Comparison of ENCODE assay signal across 16 cellular contexts in genomic region chr4:89737888-89738287, GRCh38.
DNase-seq lines count a peak whose midpoint lies in the region; ATAC-seq and TF ChIP-seq lines count a peak whose summit lies in the region.
"Had no signal": no experiment of that assay in that cellular context is flagged by ENCODE, and none has a peak within 500 bp of the region (broad histone marks: within the 10 kb centered on the region; RNA-seq: fewer than 3 reads in every experiment).

No MANE protein-coding gene starts in this region.

- CTCF ChIA-PET in mammary epithelial cell (lab: Charles Lee; ENCODE audit: low non-redundant PET) = interaction anchor here (0.7 kb wide), 1 partner anchor 670 kb away, joined by 7 read pairs; no protein-coding TSS in a partner anchor

- no peaks in the 10 kb centered on the region for H3K9me3 ChIP-seq in mammary epithelial cell (replicated peaks; ENCODE audit: insufficient read depth, low read length)

- H3K79me2 ChIP-seq in mammary epithelial cell (ENCODE audit: insufficient read depth, low read length) = no peaks in the 10 kb centered on the region

- peaks cover 28% of the 10 kb centered on the region for H3K36me3 Mint-ChIP-seq in nephron (ENCODE audit: low read depth)

- no peak overlapping the region for H2AFZ ChIP-seq in mammary epithelial cell (ENCODE audit: low read depth, low read length)

- H3K27ac ChIP-seq in mammary epithelial cell (ENCODE audit: insufficient read depth, low read depth, low read length) = no peak overlapping the region
- H3K27ac ChIP-seq: upper lobe of right lung, WERI-Rb-1 had no signal

- no peaks in the 10 kb centered on the region for H4K20me1 ChIP-seq in mammary epithelial cell (ENCODE audit: insufficient read depth, low read length)

- H3K9me3 Mint-ChIP-seq in nephron = peaks cover 8% of the 10 kb centered on the region

- H3K4me3 Mint-ChIP-seq in nephron = peak overlapping the region in 1 of 3 experiments; percentile 41
- H3K4me3 Mint-ChIP-seq: activated T-cell treated with anti-CD3 and anti-CD28 coated beads, Interleukin-2, amount 50 U/mL, for 4 hours had no signal

- in situ Hi-C loops in mammary epithelial cell (cut with MboI; ENCODE audit: low sequenced_read_pairs in 2 of 2) = no loop called here

- H3K9ac ChIP-seq in mammary epithelial cell (ENCODE audit: insufficient read depth, low read length) = no peak overlapping the region

- DNase-seq in GM03348 (ENCODE audit: low spot score) (peak; percentile 20), NCI-H1436 treated with DMSO at 0.1 percent for 48 hours (lab: John Stamatoyannopoulos, UW) (peak; percentile 45), mammary epithelial cell (peak; percentile 58), NCI-H146 (lab: John Stamatoyannopoulos, UW) (no peak), GDM1 (lab: John Stamatoyannopoulos, UW) (no peak)
- DNase-seq: activated T-cell treated with anti-CD3 and anti-CD28 coated beads, Interleukin-2, amount 50 U/mL, for 4 hours; Calu3; glutamatergic neuron; mesendoderm; NCI-H187 treated with DMSO at 0.1 percent for 48 hours; right cardiac atrium; upper lobe of right lung; WERI-Rb-1 had no signal

- TF ChIP-seq CTCF in mammary epithelial cell (conservative IDR thresholded peaks at IDR 0.05 in 1 of 2, IDR thresholded peaks at IDR 0.05 in 1 of 2; ENCODE audit: extremely low read depth in 1 of 2, insufficient read depth in 1 of 2, low read depth in 1 of 2, low read length in 2 of 2) (no peak), nephron (IDR thresholded peaks at IDR 0.05; ENCODE audit: unreplicated experiment in 3 of 3) (no peak)

- H3K27me3 ChIP-seq in mammary epithelial cell (ENCODE audit: insufficient read depth, low read length) = no peaks in the 10 kb centered on the region
- H3K27me3 ChIP-seq: upper lobe of right lung had no signal

- ATAC-seq in GM18873 (IDR thresholded peaks at IDR 0.05; ENCODE audit: low FRiP score, unreplicated experiment) (no peak), GM21367 (IDR thresholded peaks at IDR 0.05; ENCODE audit: unreplicated experiment) (no peak)
- ATAC-seq: activated T-cell treated with anti-CD3 and anti-CD28 coated beads, Interleukin-2, amount 50 U/mL, for 4 hours; right cardiac atrium; upper lobe of right lung had no signal

- peak overlapping the region; percentile 35 for H3K4me2 ChIP-seq in mammary epithelial cell (ENCODE audit: insufficient read depth, low read depth, low read length)

- dilution Hi-C loops in mammary epithelial cell (cut with HindIII; ENCODE audit: low sequenced_read_pairs) = no loop called here

- peaks cover 6% of the 10 kb centered on the region for H3K4me1 ChIP-seq in mammary epithelial cell (ENCODE audit: insufficient read depth, low read length)
- H3K4me1 ChIP-seq: upper lobe of right lung had no signal

- peaks cover 4% of the 10 kb centered on the region for H3K4me1 Mint-ChIP-seq in nephron

- H3K27ac Mint-ChIP-seq in nephron = peak overlapping the region; percentile 60 to 89 (median 72)

- no peak overlapping the region for H3K4me3 ChIP-seq in mammary epithelial cell (replicated peaks in 1 of 3; ENCODE audit: insufficient read depth in 1 of 3, low read depth in 2 of 3, low read length in 3 of 3)
- H3K4me3 ChIP-seq: upper lobe of right lung had no signal

- no TSS peak for BruUV-seq in mammary epithelial cell (replicated peaks; lab: Mats Ljungman, UMichigan)

- no peaks in the 10 kb centered on the region for H3K27me3 Mint-ChIP-seq in nephron (ENCODE audit: low read depth)

- WGBS in mammary epithelial cell (ENCODE audit: low coverage, missing lambda C conversion rate) = 13% methylated on average over 2 of the region's 2 CpGs

- intact Hi-C loops in mammary epithelial cell (cut with micrococcal nuclease) = loop anchor here (2.0 kb wide), 1 partner anchor 15 kb away; no protein-coding TSS in a partner anchor

- H3K36me3 ChIP-seq in mammary epithelial cell (ENCODE audit: insufficient read depth, low read length) = peaks cover 8% of the 10 kb centered on the region
- H3K36me3 ChIP-seq: upper lobe of right lung, WERI-Rb-1 had no signal

Comparison
In these comparisons a context has a peak if more than half of its experiments do, and no peak if none do; other contexts are left out.
1. DNase-seq: peak in GM03348 (single experiment), NCI-H1436 treated with DMSO at 0.1 percent for 48 hours (single experiment) and mammary epithelial cell (single experiment); none in NCI-H146 (single experiment) and GDM1 (single experiment).